22 cellular contexts compared by ENCODE assay signal in genomic region chr1:31058012-31058411, GRCh38. TPM values are rescaled to one million over a fixed set of nuclear protein-coding genes. Genes with fewer than 3 reads are reported as not detected.
DNase-seq lines count a peak whose midpoint lies in the region; ATAC-seq, FAIRE-seq and TF ChIP-seq lines count a peak whose summit lies in the region.
"Had no signal": no experiment of that assay in that cellular context is flagged by ENCODE, and none has a peak within 500 bp of the region (broad histone marks: within the 10 kb centered on the region; RNA-seq: fewer than 3 reads in every experiment).

No MANE protein-coding gene starts in this region.

- intact Hi-C loops in pancreas (cut with DNase I) = no loop called here

- no peak for TF ChIP-seq CTCF in DND-41 (IDR thresholded peaks at IDR 0.05; ENCODE audit: borderline replicate concordance, extremely low read depth, low read length, poor library complexity, severe bottlenecking)
- TF ChIP-seq CTCF in right atrium auricular region (IDR thresholded peaks at IDR 0.05) = no peak
- TF ChIP-seq CTCF in pancreas (IDR thresholded peaks at IDR 0.05) = no peak

- H3K9ac ChIP-seq in DND-41 (ENCODE audit: low read depth, low read length) = no peak overlapping the region
- H3K9ac ChIP-seq: BLaER1 treated with 17β-estradiol and CSF1 and Interleukin-3, amounts not matched to agents 10 nM and 100 nM; neural progenitor cell had no signal

- no peak for FAIRE-seq in pancreas (lab: Jason Lieb, UNC)
- FAIRE-seq: A549 had no signal

- H3K4me3 ChIP-seq in DND-41 (ENCODE audit: low read depth in 1 of 2, low read length in 2 of 2) (no peak overlapping the region), right atrium auricular region (no peak overlapping the region), pancreas (no peak overlapping the region)
- H3K4me3 ChIP-seq: A549; BLaER1 treated with 17β-estradiol and CSF1 and Interleukin-3, amounts not matched to agents 10 nM and 100 nM; body of pancreas; neural progenitor cell; PC-9; tibial nerve had no signal

- no peaks in the 10 kb centered on the region for H3K9me3 Mint-ChIP-seq in activated CD4-positive, alpha-beta T cell treated with anti-CD3 and anti-CD28 coated beads, Interleukin-2, amount 10 ng/mL, durations not matched to agents 7 days and 5 days
- H3K9me3 Mint-ChIP-seq in activated T-helper 17 cell treated with anti-CD3 and anti-CD28 coated beads, Interleukin-2, amount 50 U/mL, for 72 hours = no peaks in the 10 kb centered on the region
- no peaks in the 10 kb centered on the region for H3K9me3 Mint-ChIP-seq in naive B cell
- H3K9me3 Mint-ChIP-seq: neural progenitor cell had no signal

- H4K20me1 ChIP-seq in DND-41 (ENCODE audit: insufficient read depth, low read length) = peaks cover 98% of the 10 kb centered on the region

- H3K27ac ChIP-seq in DND-41 (ENCODE audit: low read length) (no peak overlapping the region), right atrium auricular region (no peak overlapping the region), pancreas (no peak overlapping the region)
- H3K27ac ChIP-seq: A549; BLaER1 treated with 17β-estradiol and CSF1 and Interleukin-3, amounts not matched to agents 10 nM and 100 nM; body of pancreas; epithelial cell of prostate; foreskin keratinocyte; neural progenitor cell; PC-9; tibial nerve had no signal

- ATAC-seq in DND-41 (ENCODE audit: insufficient read depth, low read depth) (no peak), naive B cell (ENCODE audit: low read depth in 2 of 2) (no peak), pancreas (no peak)
- no peak for ATAC-seq in activated T-helper 17 cell treated with anti-CD3 and anti-CD28 coated beads, Interleukin-2, amount 50 U/mL, for 72 hours (replicated peaks)
- ATAC-seq: A549, body of pancreas, foreskin keratinocyte had no signal

- CTCF ChIA-PET in activated CD4-positive, alpha-beta T cell treated with anti-CD3 and anti-CD28 coated beads, Interleukin-2, amount 10 ng/mL, durations not matched to agents 7 days and 5 days (lab: Charles Lee) = interaction anchor here (1.3 kb wide), 1 partner anchor 16 kb away, joined by 4 read pairs; no protein-coding TSS in a partner anchor

- peaks cover 100% of the 10 kb centered on the region for H3K79me2 ChIP-seq in DND-41 (ENCODE audit: insufficient read depth, low read length)

- no peaks in the 10 kb centered on the region for H3K27me3 Mint-ChIP-seq in activated CD4-positive, alpha-beta T cell treated with anti-CD3 and anti-CD28 coated beads, Interleukin-2, amount 10 ng/mL, durations not matched to agents 7 days and 5 days
- H3K27me3 Mint-ChIP-seq in activated T-helper 17 cell treated with anti-CD3 and anti-CD28 coated beads, Interleukin-2, amount 50 U/mL, for 72 hours = no peaks in the 10 kb centered on the region
- H3K27me3 Mint-ChIP-seq in naive B cell = no peaks in the 10 kb centered on the region

- H3K4me3 Mint-ChIP-seq in activated CD4-positive, alpha-beta T cell treated with anti-CD3 and anti-CD28 coated beads, Interleukin-2, amount 10 ng/mL, durations not matched to agents 7 days and 5 days = peak overlapping the region; percentile 33
- H3K4me3 Mint-ChIP-seq in activated T-helper 17 cell treated with anti-CD3 and anti-CD28 coated beads, Interleukin-2, amount 50 U/mL, for 72 hours = peak overlapping the region; percentile 64
- peak overlapping the region in 1 of 8 donors; percentile 1 for H3K4me3 Mint-ChIP-seq in naive B cell
- H3K4me3 Mint-ChIP-seq: neural progenitor cell had no signal

- peak overlapping the region; percentile 34; the same call in 1 of the 2 replicates for H3K4me2 ChIP-seq in DND-41 (ENCODE audit: insufficient read depth, low read length)
- H3K4me2 ChIP-seq: A549, neural progenitor cell, PC-9 had no signal

- WGBS in pancreas, 2 donors = 92 to 96% methylated on average over 4 of the region's 4 CpGs

- H3K27me3 ChIP-seq in DND-41 (ENCODE audit: insufficient read depth, low read length, poor library complexity) (no peaks in the 10 kb centered on the region), right atrium auricular region (no peaks in the 10 kb centered on the region), pancreas (no peaks in the 10 kb centered on the region)
- H3K27me3 ChIP-seq: BLaER1 treated with 17β-estradiol and CSF1 and Interleukin-3, amounts not matched to agents 10 nM and 100 nM; body of pancreas; foreskin keratinocyte; neural progenitor cell; tibial nerve had no signal

- POLR2A ChIA-PET in activated CD4-positive, alpha-beta T cell treated with anti-CD3 and anti-CD28 coated beads, Interleukin-2, amount 10 ng/mL, durations not matched to agents 7 days and 5 days (lab: Charles Lee) = no interaction called here

- H3K4me1 Mint-ChIP-seq in activated CD4-positive, alpha-beta T cell treated with anti-CD3 and anti-CD28 coated beads, Interleukin-2, amount 10 ng/mL, durations not matched to agents 7 days and 5 days = peaks cover 58% of the 10 kb centered on the region
- H3K4me1 Mint-ChIP-seq in activated T-helper 17 cell treated with anti-CD3 and anti-CD28 coated beads, Interleukin-2, amount 50 U/mL, for 72 hours = peaks cover 38% of the 10 kb centered on the region
- H3K4me1 Mint-ChIP-seq in naive B cell = peaks cover 32 to 67% (median 58%) of the 10 kb centered on the region in 3 donors

- DNase-seq in activated CD4-positive, alpha-beta T cell treated with anti-CD3 and anti-CD28 coated beads, Interleukin-2, amount 10 ng/mL, durations not matched to agents 7 days and 5 days = no peak
- DNase-seq in activated CD4-positive, alpha-beta T cell treated with anti-CD3 and anti-CD28 coated beads, Interleukin-2, amount 50 U/mL, for 1 hour = no peak
- DNase-seq in DND-41 (no peak), naive B cell (no peak), right atrium auricular region (ENCODE audit: low spot score) (no peak), NCI-H2029 treated with DMSO at 0.1 percent for 48 hours (lab: John Stamatoyannopoulos, UW) (no peak), pancreas (no peak)
- DNase-seq: activated gamma-delta T cell treated with Interleukin-2 at 50 U/mL for 16 hours, body of pancreas, DMS53, foreskin keratinocyte, mesenchymal stem cell, NCI-H1105 treated with DMSO at 0.1 percent for 48 hours, NCI-H2171, NCI-H774, PC-9 had no signal

- peaks cover 77% of the 10 kb centered on the region for H3K36me3 ChIP-seq in DND-41 (ENCODE audit: insufficient read depth, low read length)
- peaks cover 25% of the 10 kb centered on the region for H3K36me3 ChIP-seq in right atrium auricular region
- peaks cover 0 to 20% (median 7%) of the 10 kb centered on the region in 3 donors for H3K36me3 ChIP-seq in pancreas

- H3K4me1 ChIP-seq in DND-41 (ENCODE audit: insufficient read depth, low read length) (peaks cover 32% of the 10 kb centered on the region), right atrium auricular region (peaks cover 0 to 52% of the 10 kb centered on the region in 2 donors), pancreas (peaks cover 33 to 49% (median 39%) of the 10 kb centered on the region in 3 donors)

- H2AFZ ChIP-seq in DND-41 (ENCODE audit: low read depth, low read length) = no peak overlapping the region
- H2AFZ ChIP-seq: neural progenitor cell, PC-9 had no signal

- peaks cover 41% of the 10 kb centered on the region for H3K36me3 Mint-ChIP-seq in activated CD4-positive, alpha-beta T cell treated with anti-CD3 and anti-CD28 coated beads, Interleukin-2, amount 10 ng/mL, durations not matched to agents 7 days and 5 days (ENCODE audit: low read depth)
- H3K36me3 Mint-ChIP-seq in activated T-helper 17 cell treated with anti-CD3 and anti-CD28 coated beads, Interleukin-2, amount 50 U/mL, for 72 hours (ENCODE audit: low read depth) = peaks cover 95% of the 10 kb centered on the region
- H3K36me3 Mint-ChIP-seq in naive B cell = peaks cover 11 to 14% of the 10 kb centered on the region in 2 donors

- H3K27ac Mint-ChIP-seq in activated CD4-positive, alpha-beta T cell treated with anti-CD3 and anti-CD28 coated beads, Interleukin-2, amount 10 ng/mL, durations not matched to agents 7 days and 5 days = peak overlapping the region; percentile 27
- H3K27ac Mint-ChIP-seq in activated T-helper 17 cell treated with anti-CD3 and anti-CD28 coated beads, Interleukin-2, amount 50 U/mL, for 72 hours = peak overlapping the region; percentile 68
- H3K27ac Mint-ChIP-seq in naive B cell = peak overlapping the region in 5 of 6 donors; percentile 4 to 74 (median 27)
- H3K27ac Mint-ChIP-seq: neural progenitor cell had no signal

- H3K9me3 ChIP-seq in DND-41 (ENCODE audit: insufficient read depth, low read length, severe bottlenecking) (no peaks in the 10 kb centered on the region), right atrium auricular region (no peaks in the 10 kb centered on the region), pancreas (no peaks in the 10 kb centered on the region)
- H3K9me3 ChIP-seq: A549; BLaER1 treated with 17β-estradiol and CSF1 and Interleukin-3, amounts not matched to agents 10 nM and 100 nM; body of pancreas; tibial nerve had no signal

RNA-seq across cellular contexts. Expression of gene PUM1, which starts 7.5 kb away (rescaled TPM):
- 100 to 1,000 TPM in 1 of 2 experiments, 10 to 100 TPM in 1; 99.3 to 102 TPM for total RNA-seq in activated CD4-positive, alpha-beta T cell treated with anti-CD3 and anti-CD28 coated beads, Interleukin-2, amount 10 ng/mL, durations not matched to agents 7 days and 5 days
- 100 to 1,000 TPM; 109 to 114 TPM for total RNA-seq in activated T-helper 17 cell treated with anti-CD3 and anti-CD28 coated beads, Interleukin-2, amount 50 U/mL, for 72 hours
- polyA plus RNA-seq in naive B cell (ENCODE audit: low read depth in 6 of 6) (100 to 1,000 TPM in 5 of 6 donors, 10 to 100 TPM in 1; 93.0 to 121 (median 109) TPM), pancreas (10 to 100 TPM; 16.9 to 21.1 TPM)
- total RNA-seq in right atrium auricular region (10 to 100 TPM; 51.2 to 68.8 TPM), pancreas (10 to 100 TPM; 35.5 to 75.8 (median 46.4) TPM)
